In genomic region chr2:24058887-24059286, GRCh38 we compare ENCODE assay signal across 27 cellular contexts. TPM values are rescaled to one million over a fixed set of nuclear protein-coding genes. Genes with fewer than 3 reads are reported as not detected.
"Had no signal": no experiment of that assay in that cellular context is flagged by ENCODE, and none has a peak within 500 bp of the region (broad histone marks: within the 10 kb centered on the region; RNA-seq: fewer than 3 reads in every experiment).

No MANE protein-coding gene starts in this region.

- H3K4me2 ChIP-seq: KMS-11, PC-9 had no signal

- H3K4me1 Mint-ChIP-seq: activated B cell treated with CpG ODN at 0.5 μM for 24 hours; activated naive CD4-positive, alpha-beta T cell treated with anti-CD3 and anti-CD28 coated beads, Interleukin-2, amount 10 ng/mL, durations not matched to agents 7 days and 5 days; activated naive CD8-positive, alpha-beta T cell treated with anti-CD3 and anti-CD28 coated beads for 36 hours had no signal

- ATAC-seq: activated T-helper 17 cell treated with anti-CD3 and anti-CD28 coated beads, Interleukin-2, amount 50 U/mL, for 72 hours; T-helper 17 cell had no signal

- H3K27ac Mint-ChIP-seq: activated B cell treated with CpG ODN at 0.5 μM for 24 hours; activated CD4-positive, alpha-beta memory T cell treated with anti-CD3 and anti-CD28 coated beads for 36 hours; activated CD4-positive, alpha-beta T cell treated with anti-CD3 and anti-CD28 coated beads, Interleukin-2, amount 10 ng/mL, durations not matched to agents 7 days and 5 days; activated naive CD4-positive, alpha-beta T cell treated with anti-CD3 and anti-CD28 coated beads, Interleukin-2, amount 10 ng/mL, durations not matched to agents 7 days and 5 days; activated naive CD8-positive, alpha-beta T cell treated with anti-CD3 and anti-CD28 coated beads for 36 hours; activated T-helper 17 cell treated with anti-CD3 and anti-CD28 coated beads, Interleukin-2, amount 50 U/mL, for 72 hours; T-helper 17 cell had no signal

- H3K36me3 ChIP-seq: brain microvascular endothelial cell, cardiac muscle cell had no signal

- H2AFZ ChIP-seq: PC-9 had no signal

- FAIRE-seq: TTC549 had no signal

- H3K27me3 Mint-ChIP-seq: activated B cell treated with CpG ODN at 0.5 μM for 24 hours; activated CD4-positive, alpha-beta memory T cell treated with anti-CD3 and anti-CD28 coated beads for 36 hours; activated naive CD8-positive, alpha-beta T cell treated with anti-CD3 and anti-CD28 coated beads for 36 hours; activated T-helper 17 cell treated with anti-CD3 and anti-CD28 coated beads, Interleukin-2, amount 50 U/mL, for 72 hours; T-helper 17 cell had no signal

- H3K4me3 Mint-ChIP-seq: activated B cell treated with CpG ODN at 0.5 μM for 24 hours; activated CD4-positive, alpha-beta memory T cell treated with anti-CD3 and anti-CD28 coated beads for 36 hours; activated CD4-positive, alpha-beta T cell treated with anti-CD3 and anti-CD28 coated beads, Interleukin-2, amount 10 ng/mL, durations not matched to agents 7 days and 5 days; activated naive CD4-positive, alpha-beta T cell treated with anti-CD3 and anti-CD28 coated beads, Interleukin-2, amount 10 ng/mL, durations not matched to agents 7 days and 5 days; activated naive CD8-positive, alpha-beta T cell treated with anti-CD3 and anti-CD28 coated beads for 36 hours; activated T-helper 17 cell treated with anti-CD3 and anti-CD28 coated beads, Interleukin-2, amount 50 U/mL, for 72 hours; T-helper 17 cell had no signal

- H3K9me3 Mint-ChIP-seq: activated B cell treated with CpG ODN at 0.5 μM for 24 hours; activated CD4-positive, alpha-beta memory T cell treated with anti-CD3 and anti-CD28 coated beads for 36 hours; activated CD4-positive, alpha-beta T cell treated with anti-CD3 and anti-CD28 coated beads, Interleukin-2, amount 10 ng/mL, durations not matched to agents 7 days and 5 days; activated naive CD4-positive, alpha-beta T cell treated with anti-CD3 and anti-CD28 coated beads, Interleukin-2, amount 10 ng/mL, durations not matched to agents 7 days and 5 days; activated naive CD8-positive, alpha-beta T cell treated with anti-CD3 and anti-CD28 coated beads for 36 hours; activated T-helper 17 cell treated with anti-CD3 and anti-CD28 coated beads, Interleukin-2, amount 50 U/mL, for 72 hours had no signal

- DNase-seq: activated B cell treated with CpG ODN at 0.5 μM for 24 hours; activated CD4-positive, alpha-beta memory T cell treated with anti-CD3 and anti-CD28 coated beads for 36 hours; activated CD4-positive, alpha-beta T cell treated with anti-CD3 and anti-CD28 coated beads for 1 hour; activated CD4-positive, alpha-beta T cell treated with anti-CD3 and anti-CD28 coated beads, Interleukin-2, amount 10 ng/mL, durations not matched to agents 7 days and 5 days; activated CD8-positive, alpha-beta memory T cell treated with anti-CD3 and anti-CD28 coated beads for 24 hours; activated gamma-delta T cell treated with Interleukin-2 at 50 U/mL for 16 hours; activated naive CD4-positive, alpha-beta T cell treated with anti-CD3 and anti-CD28 coated beads, Interleukin-2, amount 10 ng/mL, durations not matched to agents 7 days and 5 days; activated naive CD8-positive, alpha-beta T cell treated with anti-CD3 and anti-CD28 coated beads for 36 hours; activated T-cell treated with anti-CD3 and anti-CD28 coated beads, Interleukin-2, amount 50 U/mL, for 48 hours; brain microvascular endothelial cell; MM.1S; NCI-H1105; NCI-H1436; NCI-H187; NCI-H2081; NCI-H510A treated with DMSO at 0.1 percent for 48 hours; NCI-H69; NK-92 treated with Interleukin-12 subunit alpha and Interleukin-12 subunit beta, amount 100 ng/mL, for 24 hours; PC-9; SHP77 treated with DMSO at 0.1 percent for 48 hours; T-helper 17 cell; T-helper 9 cell had no signal

- H3K27ac ChIP-seq: brain microvascular endothelial cell, cardiac muscle cell, KMS-11, PC-9 had no signal

- H3K9ac ChIP-seq: KMS-11 had no signal

- H3K4me3 ChIP-seq: cardiac muscle cell, PC-9 had no signal

- H3K27me3 ChIP-seq: brain microvascular endothelial cell, cardiac muscle cell had no signal

- H3K36me3 Mint-ChIP-seq: activated CD4-positive, alpha-beta memory T cell treated with anti-CD3 and anti-CD28 coated beads for 36 hours; activated naive CD4-positive, alpha-beta T cell treated with anti-CD3 and anti-CD28 coated beads, Interleukin-2, amount 10 ng/mL, durations not matched to agents 7 days and 5 days; activated naive CD8-positive, alpha-beta T cell treated with anti-CD3 and anti-CD28 coated beads for 36 hours had no signal

RNA-seq across cellular contexts. Expression of gene MFSD2B, which starts 49.0 kb away (rescaled TPM):
- total RNA-seq: activated B cell treated with CpG ODN at 0.5 μM for 24 hours; activated CD4-positive, alpha-beta T cell treated with anti-CD3 and anti-CD28 coated beads, Interleukin-2, amount 10 ng/mL, durations not matched to agents 7 days and 5 days; activated T-helper 17 cell treated with anti-CD3 and anti-CD28 coated beads, Interleukin-2, amount 50 U/mL, for 72 hours; SK-MEL-5 had no signal
